19 cellular contexts compared by ENCODE assay signal in genomic region chr6:14383393-14384174, GRCh38.
A peak's percentile ranks its signal among the peaks of the same experiment; 100 is the strongest.
DNase-seq lines count a peak whose midpoint lies in the region; ATAC-seq lines count a peak whose summit lies in the region.
"Had no signal": no experiment of that assay in that cellular context is flagged by ENCODE, and none has a peak within 500 bp of the region (broad histone marks: within the 10 kb centered on the region; RNA-seq: fewer than 3 reads in every experiment).

No MANE protein-coding gene starts in this region.

- H3K9me3 ChIP-seq in iPS DF 6.9 (ENCODE audit: control insufficient read depth, insufficient read depth, low read length): no peaks in the 10 kb centered on the region
- H3K9me3 ChIP-seq in thymus (ENCODE audit: control insufficient read depth): no peaks in the 10 kb centered on the region
- H3K9me3 ChIP-seq: ascending aorta had no signal

- H3K4me1 Mint-ChIP-seq in activated naive CD8-positive, alpha-beta T cell treated with anti-CD3 and anti-CD28 coated beads, Interleukin-2, amount 50 U/mL, for 24 hours: peaks cover 52% of the 10 kb centered on the region
- peaks cover 24% of the 10 kb centered on the region for H3K4me1 Mint-ChIP-seq in activated naive CD8-positive, alpha-beta T cell treated with anti-CD3 and anti-CD28 coated beads for 36 hours

- no peak for DNase-seq in activated naive CD8-positive, alpha-beta T cell treated with anti-CD3 and anti-CD28 coated beads, Interleukin-2, amount 50 U/mL, for 24 hours
- DNase-seq in activated naive CD8-positive, alpha-beta T cell treated with anti-CD3 and anti-CD28 coated beads for 36 hours: no peak
- DNase-seq in NOMO-1 treated with DMSO at 0.1 percent for 48 hours (lab: John Stamatoyannopoulos, UW; ENCODE audit: unreplicated experiment) (peak; percentile 77), iPS DF 6.9 (ENCODE audit: low read depth, low spot score) (no peak), SW480 (ENCODE audit: low spot score) (no peak), glomerular visceral epithelial cell (ENCODE audit: extremely low spot score) (no peak)
- no peak for DNase-seq in stimulated activated CD4-positive, alpha-beta T cell treated with anti-CD3 and anti-CD28 coated beads, Interleukin-12 subunit alpha, Interleukin-12 subunit beta, amount 100 ng/mL, for 4 hours
- DNase-seq: activated CD4-positive, CD25-positive, alpha-beta regulatory T cell; activated CD8-positive, alpha-beta memory T cell treated with anti-CD3 and anti-CD28 coated beads, Interleukin-2, amount 10 ng/mL, durations not matched to agents 7 days and 5 days; activated gamma-delta T cell; GDM1; NCI-H1694 treated with DMSO at 0.1 percent for 48 hours; stimulated activated naive CD4-positive, alpha-beta T cell had no signal

- H3K4me3 ChIP-seq in iPS DF 6.9 (ENCODE audit: low read length): no peak overlapping the region
- H3K4me3 ChIP-seq in thymus (ENCODE audit: low read length): no peak overlapping the region
- H3K4me3 ChIP-seq: ascending aorta, skin epidermis had no signal

- H3K4me1 ChIP-seq in iPS DF 6.9 (ENCODE audit: control insufficient read depth, insufficient read depth, low read length) (peaks cover 10% of the 10 kb centered on the region; the same call in 1 of the 2 replicates), thymus (ENCODE audit: control insufficient read depth, insufficient read depth, low read length) (peaks cover 53% of the 10 kb centered on the region)
- H3K4me1 ChIP-seq: ascending aorta had no signal

- no peaks in the 10 kb centered on the region for H3K9me3 Mint-ChIP-seq in activated naive CD8-positive, alpha-beta T cell treated with anti-CD3 and anti-CD28 coated beads, Interleukin-2, amount 50 U/mL, for 24 hours
- no peaks in the 10 kb centered on the region for H3K9me3 Mint-ChIP-seq in activated naive CD8-positive, alpha-beta T cell treated with anti-CD3 and anti-CD28 coated beads for 36 hours

- ATAC-seq in activated naive CD8-positive, alpha-beta T cell treated with anti-CD3 and anti-CD28 coated beads, Interleukin-2, amount 50 U/mL, for 24 hours: no peak
- ATAC-seq: activated CD8-positive, alpha-beta memory T cell treated with anti-CD3 and anti-CD28 coated beads, Interleukin-2, amount 10 ng/mL, durations not matched to agents 7 days and 5 days; Panc1 had no signal

- H3K36me3 ChIP-seq in iPS DF 6.9 (ENCODE audit: control insufficient read depth, insufficient read depth, low read length) (no peaks in the 10 kb centered on the region), thymus (ENCODE audit: control insufficient read depth, insufficient read depth) (no peaks in the 10 kb centered on the region)
- H3K36me3 ChIP-seq: ascending aorta had no signal

- H3K27ac ChIP-seq in iPS DF 6.9 (ENCODE audit: low read length) (peak overlapping the region; percentile 48), thymus (ENCODE audit: low read depth) (peak overlapping the region; percentile 8)
- H3K27ac ChIP-seq: ascending aorta, epithelial cell of prostate, KMS-11, skin epidermis had no signal

- H3K27me3 ChIP-seq in iPS DF 6.9 (ENCODE audit: control insufficient read depth, insufficient read depth, low read length) (no peaks in the 10 kb centered on the region), thymus (ENCODE audit: control insufficient read depth, insufficient read depth) (no peaks in the 10 kb centered on the region)
- H3K27me3 ChIP-seq: ascending aorta had no signal

- H3K4me3 Mint-ChIP-seq in activated naive CD8-positive, alpha-beta T cell treated with anti-CD3 and anti-CD28 coated beads, Interleukin-2, amount 50 U/mL, for 24 hours: no peak overlapping the region
- no peak overlapping the region for H3K4me3 Mint-ChIP-seq in activated naive CD8-positive, alpha-beta T cell treated with anti-CD3 and anti-CD28 coated beads for 36 hours
- H3K4me3 Mint-ChIP-seq: activated CD8-positive, alpha-beta memory T cell treated with anti-CD3 and anti-CD28 coated beads, Interleukin-2, amount 10 ng/mL, durations not matched to agents 7 days and 5 days had no signal

- H3K27me3 Mint-ChIP-seq in activated naive CD8-positive, alpha-beta T cell treated with anti-CD3 and anti-CD28 coated beads, Interleukin-2, amount 50 U/mL, for 24 hours: no peaks in the 10 kb centered on the region
- H3K27me3 Mint-ChIP-seq in activated naive CD8-positive, alpha-beta T cell treated with anti-CD3 and anti-CD28 coated beads for 36 hours: peaks cover 13% of the 10 kb centered on the region

- peak overlapping the region; percentile 13 for H3K27ac Mint-ChIP-seq in activated naive CD8-positive, alpha-beta T cell treated with anti-CD3 and anti-CD28 coated beads, Interleukin-2, amount 50 U/mL, for 24 hours
- H3K27ac Mint-ChIP-seq in activated naive CD8-positive, alpha-beta T cell treated with anti-CD3 and anti-CD28 coated beads for 36 hours: no peak overlapping the region
- H3K27ac Mint-ChIP-seq: activated CD8-positive, alpha-beta memory T cell treated with anti-CD3 and anti-CD28 coated beads, Interleukin-2, amount 10 ng/mL, durations not matched to agents 7 days and 5 days had no signal

- no CpG with 5 or more reads among the region's 5 CpGs for WGBS in iPS DF 6.9 (ENCODE audit: insufficient coverage, insufficient read length)
- 75% methylated on average over 5 of the region's 5 CpGs for WGBS in thymus

- H3K36me3 Mint-ChIP-seq in activated naive CD8-positive, alpha-beta T cell treated with anti-CD3 and anti-CD28 coated beads, Interleukin-2, amount 50 U/mL, for 24 hours (ENCODE audit: low read depth): no peaks in the 10 kb centered on the region
- H3K36me3 Mint-ChIP-seq in activated naive CD8-positive, alpha-beta T cell treated with anti-CD3 and anti-CD28 coated beads for 36 hours: no peaks in the 10 kb centered on the region
